16 cellular contexts compared by ENCODE assay signal in the genomic region with DNA sequence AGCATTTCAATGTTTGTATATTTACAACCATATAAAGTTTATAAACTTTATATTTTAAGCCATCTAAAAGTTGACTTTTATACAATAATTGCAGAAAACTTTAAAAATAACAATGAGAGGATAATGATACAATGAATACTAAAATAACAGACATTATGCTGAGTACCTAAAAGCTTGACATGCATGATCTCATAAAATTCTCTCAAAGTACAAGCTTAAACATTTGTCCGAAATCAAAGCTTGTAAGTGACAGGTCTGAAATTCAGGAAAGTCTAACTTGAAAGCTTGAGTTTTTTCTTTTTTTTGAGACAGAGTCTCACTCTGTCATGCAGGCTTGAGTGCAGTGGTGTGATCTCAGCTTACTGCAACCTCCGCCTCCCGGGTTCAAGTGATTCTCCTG.
DNase-seq lines count a peak whose midpoint lies in the region; ATAC-seq and TF ChIP-seq lines count a peak whose summit lies in the region.
"Had no signal": no experiment of that assay in that cellular context is flagged by ENCODE, and none has a peak within 500 bp of the region (broad histone marks: within the 10 kb centered on the region; RNA-seq: fewer than 3 reads in every experiment).

No MANE protein-coding gene starts in this region.

- no peak for TF ChIP-seq CTCF in cardiac muscle cell (IDR thresholded peaks at IDR 0.05; ENCODE audit: low read depth, low read length)
- no peak for TF ChIP-seq CTCF in HEK293 (tag by site-specific recombination; IDR thresholded peaks at IDR 0.05)
- TF ChIP-seq CTCF in chondrocyte (IDR thresholded peaks at IDR 0.05): no peak

- CTCF ChIA-PET in HEK293 (lab: Yijun Ruan, JAX): interaction anchor here (0.7 to 3.1 kb wide), 3 partner anchors 29 to 166 kb away, joined by 3 to 13 read pairs (median 9); a partner anchor contains a TSS

- H3K27me3 Mint-ChIP-seq in chondrocyte (ENCODE audit: low read depth): no peaks in the 10 kb centered on the region
- H3K27me3 Mint-ChIP-seq: CD4-positive, alpha-beta T cell had no signal

- no peak overlapping the region for H3K4me2 ChIP-seq in Karpas-422 (ENCODE audit: low read depth, low read length, poor library complexity, severe bottlenecking)
- H3K4me2 ChIP-seq: GM23338 had no signal

- H3K36me3 ChIP-seq in cardiac muscle cell (peaks cover 31% of the 10 kb centered on the region), HEK293 (ENCODE audit: control insufficient read depth in 2 of 2, insufficient read depth in 1 of 2, low read length in 2 of 2) (peaks cover 7 to 52% of the 10 kb centered on the region in 2 experiments), skeletal muscle tissue (ENCODE audit: control insufficient read depth in 3 of 3, insufficient read depth in 3 of 3, low read length in 3 of 3) (peaks cover 2 to 14% (median 8%) of the 10 kb centered on the region in 3 donors), Karpas-422 (ENCODE audit: insufficient read depth, low read length) (no peaks in the 10 kb centered on the region)

- no peaks in the 10 kb centered on the region for H3K9me2 ChIP-seq in Karpas-422 (replicated peaks; ENCODE audit: insufficient read depth, low read length)

- H3K4me1 ChIP-seq in cardiac muscle cell (ENCODE audit: low read depth): peaks cover 29% of the 10 kb centered on the region
- no peaks in the 10 kb centered on the region for H3K4me1 ChIP-seq in HEK293 (ENCODE audit: control insufficient read depth, insufficient read depth, low read length)
- peaks cover 3 to 16% (median 4%) of the 10 kb centered on the region in 3 donors for H3K4me1 ChIP-seq in skeletal muscle tissue (ENCODE audit: control insufficient read depth in 3 of 3, insufficient read depth in 3 of 3, low read length in 3 of 3)
- no peaks in the 10 kb centered on the region for H3K4me1 ChIP-seq in Karpas-422 (ENCODE audit: low read length)

- H4K20me1 ChIP-seq in Karpas-422 (ENCODE audit: insufficient read depth, low read depth, low read length): no peaks in the 10 kb centered on the region

- no peak overlapping the region for H3K9ac ChIP-seq in skeletal muscle tissue (ENCODE audit: low read depth in 1 of 3, low read length in 3 of 3)
- H3K9ac ChIP-seq in Karpas-422 (ENCODE audit: low read length): no peak overlapping the region

- H3K4me3 ChIP-seq in cardiac muscle cell (no peak overlapping the region), HEK293 (ENCODE audit: low read depth, low read length) (no peak overlapping the region), skeletal muscle tissue (ENCODE audit: low read length in 3 of 3) (no peak overlapping the region), Karpas-422 (ENCODE audit: low read length) (no peak overlapping the region)
- H3K4me3 ChIP-seq: GM12878, GM23338 had no signal

- no peaks in the 10 kb centered on the region for H3K9me3 Mint-ChIP-seq in chondrocyte (ENCODE audit: low read depth)
- H3K9me3 Mint-ChIP-seq: CD4-positive, alpha-beta T cell; GM23338 had no signal

- intact Hi-C loops in left ventricle myocardium superior (cut with micrococcal nuclease): no loop called here

- no peak overlapping the region for H3K4me3 Mint-ChIP-seq in chondrocyte (ENCODE audit: unreplicated experiment)
- H3K4me3 Mint-ChIP-seq: B cell; CD4-positive, alpha-beta T cell; GM23338 had no signal

- ATAC-seq in left ventricle myocardium superior (no peak), HG03280 (IDR thresholded peaks at IDR 0.05; ENCODE audit: unreplicated experiment) (no peak)
- ATAC-seq: GM23338 had no signal

- H3K79me2 ChIP-seq in Karpas-422 (ENCODE audit: low read length): no peaks in the 10 kb centered on the region

- DNase-seq in cardiac muscle cell (ENCODE audit: low read depth in 1 of 2, low spot score in 1 of 2) (no peak), left ventricle myocardium superior (no peak), chondrocyte (ENCODE audit: low spot score) (no peak), Karpas-422 (no peak), NCI-H1105 treated with DMSO at 0.1 percent for 48 hours (lab: John Stamatoyannopoulos, UW) (no peak)
- DNase-seq: C1 segment of cervical spinal cord; Calu3; CD4-positive, alpha-beta T cell; DMS 273 treated with DMSO at 0.1 percent for 48 hours; H7 had no signal

- no peak overlapping the region for H2AFZ ChIP-seq in Karpas-422 (ENCODE audit: low read length)
- H2AFZ ChIP-seq: GM23338 had no signal

- H3K36me3 Mint-ChIP-seq in chondrocyte (ENCODE audit: low read depth): peaks cover 20% of the 10 kb centered on the region

- H3K9me3 ChIP-seq in cardiac muscle cell (ENCODE audit: low read depth) (no peaks in the 10 kb centered on the region), HEK293 (ENCODE audit: control insufficient read depth, insufficient read depth, low read depth, low read length) (no peaks in the 10 kb centered on the region), skeletal muscle tissue (ENCODE audit: control insufficient read depth in 3 of 3, low read length in 3 of 3) (no peaks in the 10 kb centered on the region), Karpas-422 (ENCODE audit: low read length) (no peaks in the 10 kb centered on the region)

- H3K27me3 ChIP-seq in cardiac muscle cell: no peaks in the 10 kb centered on the region
- H3K27me3 ChIP-seq in skeletal muscle tissue (ENCODE audit: control insufficient read depth in 3 of 3, insufficient read depth in 3 of 3, low read length in 3 of 3): no peaks in the 10 kb centered on the region
- no peaks in the 10 kb centered on the region for H3K27me3 ChIP-seq in Karpas-422 (ENCODE audit: low read length)

- peaks cover 49% of the 10 kb centered on the region for H3K4me1 Mint-ChIP-seq in chondrocyte (ENCODE audit: low read depth)
- H3K4me1 Mint-ChIP-seq: B cell, GM23338 had no signal

- POLR2A ChIA-PET in HEK293 (lab: Yijun Ruan, JAX): no interaction called here

- H3K27ac ChIP-seq in cardiac muscle cell (peak overlapping the region; percentile 69), HEK293 (ENCODE audit: extremely low read depth, low read depth, low read length) (no peak overlapping the region), skeletal muscle tissue (ENCODE audit: low read depth, low read length) (peak overlapping the region; percentile 48), Karpas-422 (ENCODE audit: low read length) (no peak overlapping the region)

- H3K27ac Mint-ChIP-seq in chondrocyte (ENCODE audit: unreplicated experiment): peak overlapping the region; percentile 32
- H3K27ac Mint-ChIP-seq: B cell; CD4-positive, alpha-beta T cell; GM23338 had no signal

TF ChIP-seq in HEK293, 187 proteins besides CTCF, POLR2A, EP300 and RAD21:
- no peak for TF ChIP-seq ZNF830 (tag by site-specific recombination; IDR thresholded peaks at IDR 0.05; ENCODE audit: low read depth)
- TF ChIP-seq, protein P1, sequence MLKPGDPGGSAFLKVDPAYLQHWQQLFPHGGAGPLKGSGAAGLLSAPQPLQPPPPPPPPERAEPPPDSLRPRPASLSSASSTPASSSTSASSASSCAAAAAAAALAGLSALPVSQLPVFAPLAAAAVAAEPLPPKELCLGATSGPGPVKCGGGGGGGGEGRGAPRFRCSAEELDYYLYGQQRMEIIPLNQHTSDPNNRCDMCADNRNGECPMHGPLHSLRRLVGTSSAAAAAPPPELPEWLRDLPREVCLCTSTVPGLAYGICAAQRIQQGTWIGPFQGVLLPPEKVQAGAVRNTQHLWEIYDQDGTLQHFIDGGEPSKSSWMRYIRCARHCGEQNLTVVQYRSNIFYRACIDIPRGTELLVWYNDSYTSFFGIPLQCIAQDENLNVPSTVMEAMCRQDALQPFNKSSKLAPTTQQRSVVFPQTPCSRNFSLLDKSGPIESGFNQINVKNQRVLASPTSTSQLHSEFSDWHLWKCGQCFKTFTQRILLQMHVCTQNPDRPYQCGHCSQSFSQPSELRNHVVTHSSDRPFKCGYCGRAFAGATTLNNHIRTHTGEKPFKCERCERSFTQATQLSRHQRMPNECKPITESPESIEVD (tag by site-specific recombination; IDR thresholded peaks at IDR 0.05): peak; percentile 73
TF ChIP-seq in HEK293: peak in this region for 1.

Comparison
In these comparisons a context has a peak if more than half of its experiments do, and no peak if none do; other contexts are left out.
1. H3K27ac ChIP-seq: peak in cardiac muscle cell (single experiment) and skeletal muscle tissue (single experiment); none in HEK293 (single experiment) and Karpas-422 (single experiment).